Comparison of ENCODE assay signal across 10 cellular contexts in the genomic region with DNA sequence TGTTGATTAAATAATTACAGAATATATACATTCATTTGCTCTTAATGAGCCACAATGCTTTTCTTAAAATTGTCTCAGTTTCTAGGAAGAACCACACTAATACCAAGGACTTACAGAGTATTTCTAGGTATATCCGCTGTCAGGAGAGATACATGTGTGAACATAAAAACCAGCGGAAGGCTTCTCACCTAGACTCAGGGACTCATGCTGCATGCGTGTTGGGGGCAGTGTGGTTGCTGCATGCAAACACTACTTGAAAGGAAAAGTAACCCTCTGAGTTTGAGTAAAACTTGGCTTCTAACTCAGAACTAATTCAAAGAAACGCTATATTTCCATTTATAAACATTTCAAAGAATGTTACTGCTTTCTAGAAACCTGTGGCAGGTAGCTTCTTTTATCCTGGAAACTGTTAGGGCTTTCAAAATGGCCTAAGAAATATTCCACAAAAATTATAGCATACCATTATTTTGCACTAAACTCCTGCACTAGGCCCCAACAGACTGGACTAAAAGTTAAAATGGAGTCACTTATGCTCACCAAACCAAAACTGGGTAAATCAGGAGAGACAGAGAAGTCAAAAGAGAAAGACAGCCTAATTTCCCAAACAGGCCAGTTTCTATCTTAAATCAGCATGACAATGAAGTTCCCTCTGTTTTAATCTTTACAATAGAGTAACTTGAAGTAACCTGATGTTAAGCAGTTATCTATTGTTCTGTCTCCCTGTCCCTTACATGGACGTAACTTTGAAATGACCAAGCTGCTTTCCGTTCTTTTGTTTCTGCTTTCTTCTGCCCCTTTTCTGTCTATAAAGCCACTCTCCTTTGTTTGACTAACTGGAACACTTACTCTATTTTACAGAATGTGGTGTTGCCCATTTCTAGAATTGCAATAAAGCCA.
DNase-seq lines count a peak whose midpoint lies in the region; ATAC-seq and TF ChIP-seq lines count a peak whose summit lies in the region.
"Had no signal": no experiment of that assay in that cellular context is flagged by ENCODE, and none has a peak within 500 bp of the region (broad histone marks: within the 10 kb centered on the region; RNA-seq: fewer than 3 reads in every experiment).

No MANE protein-coding gene starts in this region.

- no peaks in the 10 kb centered on the region for H3K36me3 ChIP-seq in Caco-2 (ENCODE audit: control insufficient read depth, insufficient read depth, low read length)
- H3K36me3 ChIP-seq: BE2C had no signal

- H3K9me3 ChIP-seq in Caco-2 = no peaks in the 10 kb centered on the region
- H3K9me3 ChIP-seq: BE2C had no signal

- no peak overlapping the region for H3K4me3 ChIP-seq in Caco-2 (ENCODE audit: low read depth, low read length)

- no peak overlapping the region for H3K4me3 Mint-ChIP-seq in Caco-2 (ENCODE audit: unreplicated experiment)
- peak overlapping the region; percentile 54 for H3K4me3 Mint-ChIP-seq in activated naive CD8-positive, alpha-beta T cell treated with anti-CD3 and anti-CD28 coated beads, Interleukin-2, amount 10 ng/mL, durations not matched to agents 7 days and 5 days
- no peak overlapping the region for H3K4me3 Mint-ChIP-seq in HFFc6
- H3K4me3 Mint-ChIP-seq in glutamatergic neuron (ENCODE audit: unreplicated experiment) = no peak overlapping the region

- BruUV-seq in Caco-2 (replicated peaks; lab: Mats Ljungman, UMichigan) = no TSS peak

- H3K4me1 Mint-ChIP-seq in Caco-2 (ENCODE audit: low read depth, unreplicated experiment) = peaks cover 45% of the 10 kb centered on the region
- peaks cover 83% of the 10 kb centered on the region for H3K4me1 Mint-ChIP-seq in activated naive CD8-positive, alpha-beta T cell treated with anti-CD3 and anti-CD28 coated beads, Interleukin-2, amount 10 ng/mL, durations not matched to agents 7 days and 5 days
- peaks cover 51% of the 10 kb centered on the region for H3K4me1 Mint-ChIP-seq in HFFc6 (ENCODE audit: low read depth)
- peaks cover 8% of the 10 kb centered on the region for H3K4me1 Mint-ChIP-seq in glutamatergic neuron (ENCODE audit: low read depth, unreplicated experiment)

- CTCF ChIA-PET in Caco-2 (lab: Charles Lee) = no interaction called here

- H3K27ac Mint-ChIP-seq in Caco-2 (ENCODE audit: unreplicated experiment) (peak overlapping the region; percentile 74), HFFc6 (no peak overlapping the region; the same call in 1 of the 2 replicates), glutamatergic neuron (ENCODE audit: unreplicated experiment) (no peak overlapping the region)
- H3K27ac Mint-ChIP-seq in activated naive CD8-positive, alpha-beta T cell treated with anti-CD3 and anti-CD28 coated beads, Interleukin-2, amount 10 ng/mL, durations not matched to agents 7 days and 5 days = peak overlapping the region; percentile 87

- ATAC-seq in activated naive CD8-positive, alpha-beta T cell treated with anti-CD3 and anti-CD28 coated beads, Interleukin-2, amount 10 ng/mL, durations not matched to agents 7 days and 5 days (ENCODE audit: low read depth) = peak; percentile 97
- ATAC-seq in HG03139 (IDR thresholded peaks at IDR 0.05; ENCODE audit: unreplicated experiment) = no peak

- H3K36me3 Mint-ChIP-seq in Caco-2 (ENCODE audit: insufficient read depth, unreplicated experiment) (peaks cover 41% of the 10 kb centered on the region), HFFc6 (ENCODE audit: low read depth) (peaks cover 52% of the 10 kb centered on the region), glutamatergic neuron (ENCODE audit: unreplicated experiment) (peaks cover 9% of the 10 kb centered on the region)
- peaks cover 75% of the 10 kb centered on the region for H3K36me3 Mint-ChIP-seq in activated naive CD8-positive, alpha-beta T cell treated with anti-CD3 and anti-CD28 coated beads, Interleukin-2, amount 10 ng/mL, durations not matched to agents 7 days and 5 days

- no peaks in the 10 kb centered on the region for H3K9me3 Mint-ChIP-seq in Caco-2 (ENCODE audit: unreplicated experiment)
- peaks cover 16% of the 10 kb centered on the region for H3K9me3 Mint-ChIP-seq in activated naive CD8-positive, alpha-beta T cell treated with anti-CD3 and anti-CD28 coated beads, Interleukin-2, amount 10 ng/mL, durations not matched to agents 7 days and 5 days
- no peaks in the 10 kb centered on the region for H3K9me3 Mint-ChIP-seq in HFFc6
- H3K9me3 Mint-ChIP-seq in glutamatergic neuron (ENCODE audit: unreplicated experiment) = peaks cover 4% of the 10 kb centered on the region

- H3K27me3 Mint-ChIP-seq in Caco-2 (ENCODE audit: insufficient read depth, unreplicated experiment) (no peaks in the 10 kb centered on the region), HFFc6 (ENCODE audit: insufficient read depth) (no peaks in the 10 kb centered on the region; the same call in 1 of the 2 replicates), glutamatergic neuron (ENCODE audit: unreplicated experiment) (no peaks in the 10 kb centered on the region)
- no peaks in the 10 kb centered on the region for H3K27me3 Mint-ChIP-seq in activated naive CD8-positive, alpha-beta T cell treated with anti-CD3 and anti-CD28 coated beads, Interleukin-2, amount 10 ng/mL, durations not matched to agents 7 days and 5 days

- H3K27me3 ChIP-seq in Caco-2 (replicated peaks; ENCODE audit: control insufficient read depth, insufficient read depth, low read length) = no peaks in the 10 kb centered on the region
- H3K27me3 ChIP-seq: BE2C had no signal

- peaks cover 50% of the 10 kb centered on the region for H3K4me1 ChIP-seq in Caco-2
- H3K4me1 ChIP-seq: BE2C had no signal

- no peak for DNase-seq in Caco-2
- DNase-seq in activated CD4-positive, alpha-beta T cell treated with anti-CD3 and anti-CD28 coated beads, Interleukin-2, amount 50 U/mL, for 1 hour = peak; percentile 27
- DNase-seq in activated naive CD8-positive, alpha-beta T cell treated with anti-CD3 and anti-CD28 coated beads, Interleukin-2, amount 10 ng/mL, durations not matched to agents 7 days and 5 days = peak; percentile 67
- DNase-seq in stimulated activated CD4-positive, alpha-beta T cell treated with anti-CD3 and anti-CD28 coated beads, Interleukin-2, amount 100 ng/mL, for 24 hours = peak; percentile 53 to 56
- DNase-seq in HFFc6 = no peak
- no peak for DNase-seq in cerebellar cortex (ENCODE audit: low spot score)
- no peak for DNase-seq in glutamatergic neuron
- DNase-seq: BE2C, retina had no signal

- intact Hi-C loops in Caco-2 (cut with micrococcal nuclease; ENCODE audit: unreplicated experiment) = no loop called here

- POLR2A ChIA-PET in Caco-2 (lab: Charles Lee) = no interaction called here
- POLR2A ChIA-PET in activated naive CD8-positive, alpha-beta T cell treated with anti-CD3 and anti-CD28 coated beads, Interleukin-2, amount 10 ng/mL, durations not matched to agents 7 days and 5 days (lab: Charles Lee) = interaction anchor here (0.9 to 1.8 kb wide), 6 partner anchors 21 to 147 kb away, joined by 3 to 9 read pairs (median 4); a partner anchor contains a TSS

- TF ChIP-seq CTCF in Caco-2 (IDR thresholded peaks at IDR 0.05; ENCODE audit: insufficient read depth in 1 of 2, low read depth in 1 of 2, low read length in 1 of 2, severe bottlenecking in 1 of 2, unreplicated experiment in 1 of 2) (no peak), HFFc6 (IDR thresholded peaks at IDR 0.05) (no peak), glutamatergic neuron (IDR thresholded peaks at IDR 0.05; ENCODE audit: partially characterized antibody, unreplicated experiment) (no peak)

Comparison
In these comparisons a context has a peak if more than half of its experiments do, and no peak if none do; other contexts are left out.
1. DNase-seq: peak in activated CD4-positive, alpha-beta T cell treated with anti-CD3 and anti-CD28 coated beads, Interleukin-2, amount 50 U/mL, for 1 hour (single experiment), activated naive CD8-positive, alpha-beta T cell treated with anti-CD3 and anti-CD28 coated beads, Interleukin-2, amount 10 ng/mL, durations not matched to agents 7 days and 5 days (single experiment) and stimulated activated CD4-positive, alpha-beta T cell treated with anti-CD3 and anti-CD28 coated beads, Interleukin-2, amount 100 ng/mL, for 24 hours (2 of 2); none in Caco-2 (0 of 2), HFFc6 (single experiment), cerebellar cortex (single experiment) and glutamatergic neuron (single experiment).
2. H3K27ac Mint-ChIP-seq: peak in Caco-2 (single experiment) and activated naive CD8-positive, alpha-beta T cell treated with anti-CD3 and anti-CD28 coated beads, Interleukin-2, amount 10 ng/mL, durations not matched to agents 7 days and 5 days (single experiment); none in HFFc6 (single experiment) and glutamatergic neuron (single experiment).